ENCODE assay signal across 1 cellular context in the genomic region with DNA sequence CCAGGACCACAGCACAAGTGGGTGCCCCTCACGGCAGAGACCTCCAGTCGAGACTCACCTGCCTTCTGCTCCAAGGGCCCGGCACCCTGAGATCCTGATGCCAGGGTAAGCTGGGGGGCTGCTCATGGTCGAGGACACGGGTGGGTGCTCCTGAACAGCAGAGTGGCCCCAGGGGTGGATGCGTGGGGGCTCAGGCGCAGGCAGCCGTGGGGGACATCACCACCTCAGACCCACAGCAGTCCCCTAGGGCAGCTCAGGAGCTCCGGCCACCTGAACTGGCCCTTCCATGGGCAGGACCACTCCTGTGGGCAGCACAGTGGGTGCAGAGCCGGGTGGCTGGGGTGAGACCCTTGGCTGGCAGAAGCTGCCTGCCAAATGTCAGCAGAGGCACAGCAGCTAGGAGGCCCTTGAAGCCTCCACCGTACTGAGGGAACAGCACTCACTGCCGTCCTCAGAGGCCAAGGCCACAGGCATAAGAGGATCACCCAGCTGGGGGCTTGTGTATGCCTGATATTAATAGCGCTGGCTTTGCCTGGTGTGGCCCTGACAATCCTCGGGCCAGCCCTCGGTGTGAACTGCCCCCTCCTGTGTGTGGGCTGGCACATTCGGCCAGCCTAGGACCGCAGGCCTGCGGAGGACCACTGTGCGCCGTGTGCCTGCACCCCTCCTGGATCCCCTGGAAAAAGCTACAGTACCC.
TF ChIP-seq lines count a peak whose summit lies in the region.

No MANE protein-coding gene starts in this region.

TF ChIP-seq in neural cell, 6 proteins besides CTCF, POLR2A, EP300 and RAD21:
- no peak for TF ChIP-seq EZH2 (IDR thresholded peaks at IDR 0.05; ENCODE audit: borderline replicate concordance, insufficient read depth, low read length, poor library complexity, severe bottlenecking)
- TF ChIP-seq, protein P1, sequence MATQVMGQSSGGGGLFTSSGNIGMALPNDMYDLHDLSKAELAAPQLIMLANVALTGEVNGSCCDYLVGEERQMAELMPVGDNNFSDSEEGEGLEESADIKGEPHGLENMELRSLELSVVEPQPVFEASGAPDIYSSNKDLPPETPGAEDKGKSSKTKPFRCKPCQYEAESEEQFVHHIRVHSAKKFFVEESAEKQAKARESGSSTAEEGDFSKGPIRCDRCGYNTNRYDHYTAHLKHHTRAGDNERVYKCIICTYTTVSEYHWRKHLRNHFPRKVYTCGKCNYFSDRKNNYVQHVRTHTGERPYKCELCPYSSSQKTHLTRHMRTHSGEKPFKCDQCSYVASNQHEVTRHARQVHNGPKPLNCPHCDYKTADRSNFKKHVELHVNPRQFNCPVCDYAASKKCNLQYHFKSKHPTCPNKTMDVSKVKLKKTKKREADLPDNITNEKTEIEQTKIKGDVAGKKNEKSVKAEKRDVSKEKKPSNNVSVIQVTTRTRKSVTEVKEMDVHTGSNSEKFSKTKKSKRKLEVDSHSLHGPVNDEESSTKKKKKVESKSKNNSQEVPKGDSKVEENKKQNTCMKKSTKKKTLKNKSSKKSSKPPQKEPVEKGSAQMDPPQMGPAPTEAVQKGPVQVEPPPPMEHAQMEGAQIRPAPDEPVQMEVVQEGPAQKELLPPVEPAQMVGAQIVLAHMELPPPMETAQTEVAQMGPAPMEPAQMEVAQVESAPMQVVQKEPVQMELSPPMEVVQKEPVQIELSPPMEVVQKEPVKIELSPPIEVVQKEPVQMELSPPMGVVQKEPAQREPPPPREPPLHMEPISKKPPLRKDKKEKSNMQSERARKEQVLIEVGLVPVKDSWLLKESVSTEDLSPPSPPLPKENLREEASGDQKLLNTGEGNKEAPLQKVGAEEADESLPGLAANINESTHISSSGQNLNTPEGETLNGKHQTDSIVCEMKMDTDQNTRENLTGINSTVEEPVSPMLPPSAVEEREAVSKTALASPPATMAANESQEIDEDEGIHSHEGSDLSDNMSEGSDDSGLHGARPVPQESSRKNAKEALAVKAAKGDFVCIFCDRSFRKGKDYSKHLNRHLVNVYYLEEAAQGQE (IDR thresholded peaks at IDR 0.05; ENCODE audit: borderline replicate concordance): no peak
- TF ChIP-seq MXI1 (conservative IDR thresholded peaks at IDR 0.05; ENCODE audit: poor library complexity, severe bottlenecking): no peak
- TF ChIP-seq POLR2AphosphoS5 (IDR thresholded peaks at IDR 0.05): no peak
- no peak for TF ChIP-seq TAF1 (IDR thresholded peaks at IDR 0.05; ENCODE audit: low read depth)
- TF ChIP-seq SMC3 (conservative IDR thresholded peaks at IDR 0.05; ENCODE audit: poor library complexity): no peak
